In the genomic region with DNA sequence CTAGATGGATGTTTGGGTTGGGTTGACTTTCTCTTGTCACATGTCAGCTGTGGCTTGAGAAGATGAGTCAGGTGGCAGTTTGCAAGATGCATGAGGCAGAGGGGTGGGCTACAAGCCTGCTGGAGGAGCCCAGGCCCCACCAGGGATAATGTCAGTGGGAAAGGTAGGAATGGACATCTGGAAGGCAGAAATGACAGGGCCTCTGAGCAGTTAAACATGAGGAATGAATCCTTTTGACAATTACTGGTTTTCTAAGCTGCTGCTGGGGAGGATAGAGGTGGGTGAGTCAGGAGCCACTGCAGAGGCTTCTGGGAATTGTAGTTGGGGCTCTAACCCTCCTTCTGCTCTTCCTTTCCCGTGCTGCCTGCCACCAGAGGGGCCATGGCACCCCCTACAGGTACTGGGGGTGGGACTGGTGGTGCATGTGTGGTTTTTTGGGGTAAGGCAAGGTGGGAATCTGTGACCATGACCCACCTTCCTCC, we compare ENCODE assay signal across 1 cellular context.
TF ChIP-seq lines count a peak whose summit lies in the region.

No MANE protein-coding gene starts in this region.

TF ChIP-seq in H1, 55 proteins besides CTCF, POLR2A, EP300 and RAD21:
- TF ChIP-seq POLR2AphosphoS5 (IDR thresholded peaks at IDR 0.05; ENCODE audit: low read depth, low read length): 0 out of 2 replicates have a peak, but pooled peaks have one; percentile 22
- no peak for TF ChIP-seq CBX5 (IDR thresholded peaks at IDR 0.05; ENCODE audit: low read depth, low read length)
- TF ChIP-seq SIN3A (conservative IDR thresholded peaks at IDR 0.05 in 1 of 2, IDR thresholded peaks at IDR 0.05 in 1 of 2; ENCODE audit: low read depth in 1 of 2, low read length in 2 of 2): no peak
- no peak for TF ChIP-seq USF2 (IDR thresholded peaks at IDR 0.05; ENCODE audit: low read length)
- no peak for TF ChIP-seq RBBP5 (IDR thresholded peaks at IDR 0.05; ENCODE audit: borderline replicate concordance, low read depth, low read length)
- TF ChIP-seq SIX5 (IDR thresholded peaks at IDR 0.05; ENCODE audit: low read depth, low read length): peak; percentile 40
- no peak for TF ChIP-seq ZNF274 (IDR thresholded peaks at IDR 0.05; ENCODE audit: borderline replicate concordance, extremely low read depth, low read length)
- no peak for TF ChIP-seq CTBP2 (IDR thresholded peaks at IDR 0.05; ENCODE audit: borderline replicate concordance, insufficient read depth, insufficient read length, low read length)
